8 cellular contexts compared by ENCODE assay signal in genomic region chr4:4107411-4108107, GRCh38.
DNase-seq lines count a peak whose midpoint lies in the region; ATAC-seq, FAIRE-seq and TF ChIP-seq lines count a peak whose summit lies in the region.
"Not testable (repeated sequence)": the region's sequence is repeated elsewhere in the genome, so short reads cannot be mapped to it uniquely, and the experiment has no call there.

No MANE protein-coding gene starts in this region.

- H3K9ac ChIP-seq in fibroblast of lung (ENCODE audit: insufficient read depth, low read length); mesenchymal stem cell (ENCODE audit: low read length): not testable (repeated sequence)

- H3K4me2 ChIP-seq in A549, result peak overlapping the region; percentile 82
- H3K4me2 ChIP-seq in fibroblast of lung (ENCODE audit: extremely low read depth, insufficient read depth, low read length), result peak overlapping the region; percentile 51
- peak overlapping the region; percentile 84 for H3K4me2 ChIP-seq in mesenchymal stem cell (ENCODE audit: low read length, poor library complexity, severe bottlenecking)

- peak overlapping the region; percentile 44 for H2AFZ ChIP-seq in fibroblast of lung (ENCODE audit: low read length)
- H2AFZ ChIP-seq in mesenchymal stem cell (ENCODE audit: low read depth, low read length), result peak overlapping the region; percentile 85

- H4K91ac ChIP-seq in mesenchymal stem cell (ENCODE audit: low read length), result not testable (repeated sequence)

- not testable (repeated sequence) for H2BK5ac ChIP-seq in mesenchymal stem cell (ENCODE audit: low read depth, low read length, poor library complexity, severe bottlenecking)

- TF ChIP-seq RAD21 in A549 (conservative IDR thresholded peaks at IDR 0.05 in 1 of 2, IDR thresholded peaks at IDR 0.05 in 1 of 2), result peak; percentile 23 to 52; a peak in 4 of 5 replicates

- H3K9me3 ChIP-seq in A549; fibroblast of lung (ENCODE audit: control insufficient read depth, insufficient read depth, low read depth, low read length); mesenchymal stem cell (ENCODE audit: control insufficient read depth, low read length): not testable (repeated sequence)

- H2BK15ac ChIP-seq in mesenchymal stem cell (ENCODE audit: low read depth, poor library complexity, severe bottlenecking), result not testable (repeated sequence)

- CTCF ChIA-PET in A549 (lab: Yijun Ruan, JAX), result interaction anchor here (0.6 to 1.3 kb wide), 4 partner anchors 10 to 318 kb away, joined by 3 read pairs; no protein-coding TSS in a partner anchor

- H4K8ac ChIP-seq in mesenchymal stem cell (ENCODE audit: low read length), result peak overlapping the region; percentile 37

- H3K23ac ChIP-seq in mesenchymal stem cell (ENCODE audit: low read length in 2 of 2), result not testable (repeated sequence)

- POLR2A ChIA-PET in A549 (lab: Yijun Ruan, JAX), result not testable (repeated sequence)

- H3K27me3 ChIP-seq in fibroblast of lung (ENCODE audit: control insufficient read depth, insufficient read depth, low read length), result not testable (repeated sequence)
- peaks cover 19 to 26% of the 10 kb centered on the region in 2 experiments for H3K27me3 ChIP-seq in mesenchymal stem cell (ENCODE audit: control insufficient read depth in 1 of 2, insufficient read depth in 1 of 2, low read length in 2 of 2)

- H2BK120ac ChIP-seq in mesenchymal stem cell (ENCODE audit: low read depth, low read length), result not testable (repeated sequence)

- H3K4me1 ChIP-seq in A549; fibroblast of lung (ENCODE audit: control insufficient read depth, extremely low read depth, insufficient read depth, low read length); mesenchymal stem cell (ENCODE audit: control insufficient read depth, insufficient read depth, low read depth, low read length): not testable (repeated sequence)

- H3K18ac ChIP-seq in mesenchymal stem cell (ENCODE audit: low read depth in 1 of 2, low read length in 2 of 2), result not testable (repeated sequence)

- ATAC-seq in A549, result peak; percentile 63 to 94

- H3K27ac ChIP-seq in A549, result peak overlapping the region in 1 of 2 experiments; percentile 78; a peak in 3 of 6 replicates
- H3K27ac ChIP-seq in fibroblast of lung (ENCODE audit: insufficient read depth, low read length); mesenchymal stem cell (ENCODE audit: low read length, poor library complexity, severe bottlenecking): not testable (repeated sequence)

- TF ChIP-seq POLR2A in A549 (IDR thresholded peaks at IDR 0.05; ENCODE audit: low read length), result not testable (repeated sequence)

- peak; percentile 15 to 33 for DNase-seq in A549 (ENCODE audit: low read depth in 1 of 2, low spot score in 1 of 2)
- peak; percentile 18 for DNase-seq in NCI-H1694 treated with DMSO at 0.1 percent for 48 hours (lab: John Stamatoyannopoulos, UW)
- DNase-seq in T-helper 9 cell, result peak; percentile 74
- DNase-seq in activated naive CD4-positive, alpha-beta T cell treated with anti-CD3 and anti-CD28 coated beads, Interleukin-2, amount 50 U/mL, for 16 hours, result peak; percentile 79
- peak; percentile 21 to 42 for DNase-seq in fibroblast of lung (ENCODE audit: low read depth in 2 of 2)
- DNase-seq in mesenchymal stem cell, result peak; percentile 36
- peak; percentile 66 to 82 for DNase-seq in stimulated activated CD4-positive, alpha-beta T cell treated with anti-CD3 and anti-CD28 coated beads, Interleukin-1b, Interleukin-23, amount 100 ng/mL, for 4 hours (ENCODE audit: low read depth in 2 of 2)

- not testable (repeated sequence) for H2BK12ac ChIP-seq in mesenchymal stem cell (ENCODE audit: low read length in 2 of 2)

- not testable (repeated sequence) for TF ChIP-seq EP300 in A549 (IDR thresholded peaks at IDR 0.05)

- not testable (repeated sequence) for H2AK5ac ChIP-seq in mesenchymal stem cell (ENCODE audit: low read length, severe bottlenecking)

- H3K4me3 ChIP-seq in A549 (peak overlapping the region; percentile 41), fibroblast of lung (replicated peaks in 1 of 4; ENCODE audit: control extremely low read depth in 1 of 4, insufficient read depth in 1 of 4, low read depth in 3 of 4, low read length in 4 of 4) (peak overlapping the region in 1 of 4 experiments; percentile 45), mesenchymal stem cell (ENCODE audit: insufficient read depth in 1 of 2, low read depth in 1 of 2, low read length in 2 of 2) (peak overlapping the region; percentile 49 to 61)

- not testable (repeated sequence) for H3K79me2 ChIP-seq in fibroblast of lung (ENCODE audit: control insufficient read depth, insufficient read depth, low read length)

- not testable (repeated sequence) for H3K79me1 ChIP-seq in mesenchymal stem cell (replicated peaks; ENCODE audit: low read length, poor library complexity, severe bottlenecking)

- 33% methylated on average over 3 of the region's 52 CpGs for WGBS in A549 (ENCODE audit: missing lambda C conversion rate)
- 15% methylated on average over 30 of the region's 52 CpGs for WGBS in mesenchymal stem cell

- not testable (repeated sequence) for H4K20me1 ChIP-seq in fibroblast of lung (ENCODE audit: control insufficient read depth, extremely low read depth, insufficient read depth, low read length)

- not testable (repeated sequence) for H3K14ac ChIP-seq in mesenchymal stem cell (ENCODE audit: low read length in 2 of 2)

- TF ChIP-seq CTCF in A549 (IDR thresholded peaks at IDR 0.05), result peak; percentile 58
- peak; percentile 84 for TF ChIP-seq CTCF in GM12874 (IDR thresholded peaks at IDR 0.05; ENCODE audit: insufficient read depth, low read depth, low read length)
- peak in 1 of 2 donors; percentile 40 for TF ChIP-seq CTCF in fibroblast of lung (conservative IDR thresholded peaks at IDR 0.05 in 1 of 2, IDR thresholded peaks at IDR 0.05 in 1 of 2; ENCODE audit: low read depth in 1 of 2, low read length in 2 of 2)

- H3K4ac ChIP-seq in mesenchymal stem cell (ENCODE audit: low read depth in 1 of 2, low read length in 2 of 2), result not testable (repeated sequence)

- H3K36me3 ChIP-seq in fibroblast of lung (ENCODE audit: control insufficient read depth, insufficient read depth, low read length); mesenchymal stem cell (ENCODE audit: control insufficient read depth in 1 of 2, insufficient read depth in 2 of 2, low read depth in 1 of 2, low read length in 2 of 2): not testable (repeated sequence)

- FAIRE-seq in A549 (lab: Jason Lieb, UNC), result not testable (repeated sequence)

TF ChIP-seq in A549, 52 proteins besides CTCF, POLR2A, EP300 and RAD21:
- peak; percentile 71 for TF ChIP-seq SMC3 (IDR thresholded peaks at IDR 0.05)

Comparison
In these comparisons a context has a peak if more than half of its experiments do, and no peak if none do; other contexts are left out.
1. DNase-seq: peak in every context shown above with its lines; median percentile 79 in activated naive CD4-positive, alpha-beta T cell treated with anti-CD3 and anti-CD28 coated beads, Interleukin-2, amount 50 U/mL, for 16 hours; 74 in T-helper 9 cell; 74 in stimulated activated CD4-positive, alpha-beta T cell treated with anti-CD3 and anti-CD28 coated beads, Interleukin-1b, Interleukin-23, amount 100 ng/mL, for 4 hours; 36 in mesenchymal stem cell; 32 in fibroblast of lung; 24 in A549; 18 in NCI-H1694 treated with DMSO at 0.1 percent for 48 hours.